In genomic region chr4:6334203-6334887, GRCh38 we compare ENCODE assay signal across 19 cellular contexts.
"Had no signal": no experiment of that assay in that cellular context is flagged by ENCODE, and none has a peak within 500 bp of the region (broad histone marks: within the 10 kb centered on the region; RNA-seq: fewer than 3 reads in every experiment).

No MANE protein-coding gene starts in this region.

- DNase-seq: activated CD4-positive, alpha-beta T cell treated with anti-CD3 and anti-CD28 coated beads for 1 hour; activated CD8-positive, alpha-beta memory T cell treated with anti-CD3 and anti-CD28 coated beads for 24 hours; activated CD8-positive, alpha-beta memory T cell treated with anti-CD3 and anti-CD28 coated beads, Interleukin-2, amount 50 U/mL, for 48 hours; activated effector memory CD4-positive, alpha-beta T cell treated with Interleukin-2 at 50 U/mL for 16 hours; adrenal gland; effector memory CD8-positive, alpha-beta T cell; foreskin fibroblast; occipital lobe; stimulated activated naive B cell treated with anti-CD40 and anti-IgM and Interleukin-4, amounts not matched to agents 10 μg/mL and 1 μg/mL and 100 μg/mL, for 72 hours; upper lobe of right lung had no signal

- H3K27ac ChIP-seq: adrenal gland, cardiac muscle cell, hepatocyte, upper lobe of right lung, WERI-Rb-1 had no signal

- H3K4me2 ChIP-seq: hepatocyte had no signal

- ATAC-seq: effector memory CD8-positive, alpha-beta T cell; left lobe of liver; stimulated activated naive B cell treated with anti-CD40 and anti-IgM and Interleukin-4, amounts not matched to agents 10 μg/mL and 1 μg/mL and 100 μg/mL, for 72 hours; upper lobe of right lung had no signal

- H3K9me3 Mint-ChIP-seq: effector memory CD8-positive, alpha-beta T cell had no signal

- H3K36me3 Mint-ChIP-seq: activated naive CD4-positive, alpha-beta T cell treated with anti-CD3 and anti-CD28 coated beads, Interleukin-2, amount 10 ng/mL, durations not matched to agents 7 days and 5 days; stimulated activated naive B cell treated with anti-CD40 and anti-IgM and Interleukin-4, amounts not matched to agents 10 μg/mL and 1 μg/mL and 100 μg/mL, for 72 hours had no signal

- H3K4me1 Mint-ChIP-seq: nephron had no signal

- H2AFZ ChIP-seq: hepatocyte had no signal

- H3K9me3 ChIP-seq: adrenal gland, upper lobe of right lung had no signal

- H3K4me3 ChIP-seq: adrenal gland, cardiac muscle cell, hepatocyte, lung, upper lobe of right lung had no signal

- H3K4me3 Mint-ChIP-seq: activated naive CD4-positive, alpha-beta T cell treated with anti-CD3 and anti-CD28 coated beads, Interleukin-2, amount 10 ng/mL, durations not matched to agents 7 days and 5 days; effector memory CD8-positive, alpha-beta T cell; nephron; stimulated activated naive B cell treated with anti-CD40 and anti-IgM and Interleukin-4, amounts not matched to agents 10 μg/mL and 1 μg/mL and 100 μg/mL, for 72 hours had no signal

- H3K79me2 ChIP-seq: hepatocyte had no signal

- H3K4me1 ChIP-seq: adrenal gland, upper lobe of right lung had no signal

- H3K27ac Mint-ChIP-seq: activated naive CD4-positive, alpha-beta T cell treated with anti-CD3 and anti-CD28 coated beads, Interleukin-2, amount 10 ng/mL, durations not matched to agents 7 days and 5 days; nephron; progenitor cell of endocrine pancreas; stimulated activated naive B cell treated with anti-CD40 and anti-IgM and Interleukin-4, amounts not matched to agents 10 μg/mL and 1 μg/mL and 100 μg/mL, for 72 hours had no signal

- FAIRE-seq: islet of Langerhans had no signal

- H3K36me3 ChIP-seq: adrenal gland, cardiac muscle cell, upper lobe of right lung had no signal
